Comparison of ENCODE assay signal across 8 cellular contexts in genomic region chr17:37701424-37702020, GRCh38. TPM values are rescaled to one million over a fixed set of nuclear protein-coding genes. Genes with fewer than 3 reads are reported as not detected.
DNase-seq lines count a peak whose midpoint lies in the region; ATAC-seq and TF ChIP-seq lines count a peak whose summit lies in the region.

No MANE protein-coding gene starts in this region.

- peak in 5 of 7 experiments; percentile 12 to 40 (median 23) for DNase-seq in CD8-positive, alpha-beta T cell
- DNase-seq in Karpas-422: peak; percentile 86
- peak; percentile 68 for DNase-seq in activated CD4-positive, alpha-beta memory T cell treated with anti-CD3 and anti-CD28 coated beads for 36 hours
- no peak for DNase-seq in prostate gland (ENCODE audit: low spot score)
- no peak for DNase-seq in NCI-H2081 treated with DMSO at 0.1 percent for 48 hours (lab: John Stamatoyannopoulos, UW)

- peaks cover 4% of the 10 kb centered on the region for H3K4me1 ChIP-seq in CD8-positive, alpha-beta T cell (ENCODE audit: insufficient read depth, low read length)
- H3K4me1 ChIP-seq in Karpas-422 (ENCODE audit: low read length) (peaks cover 5% of the 10 kb centered on the region; the same call in 1 of the 2 replicates), prostate gland (replicated peaks) (no peaks in the 10 kb centered on the region)

- no peaks in the 10 kb centered on the region for H3K79me2 ChIP-seq in Karpas-422 (ENCODE audit: low read length)

- H3K9me3 ChIP-seq in CD8-positive, alpha-beta T cell (ENCODE audit: low read length): no peaks in the 10 kb centered on the region
- H3K9me3 ChIP-seq in Karpas-422 (ENCODE audit: low read length): no peaks in the 10 kb centered on the region
- no peaks in the 10 kb centered on the region for H3K9me3 ChIP-seq in prostate gland

- no peaks in the 10 kb centered on the region for H3K36me3 Mint-ChIP-seq in CD8-positive, alpha-beta T cell
- no peaks in the 10 kb centered on the region for H3K36me3 Mint-ChIP-seq in activated CD4-positive, alpha-beta memory T cell treated with anti-CD3 and anti-CD28 coated beads for 36 hours

- peak overlapping the region; percentile 45; the same call in 1 of the 2 replicates for H2AFZ ChIP-seq in Karpas-422 (ENCODE audit: low read length)

- no peaks in the 10 kb centered on the region for H3K9me3 Mint-ChIP-seq in CD8-positive, alpha-beta T cell
- H3K9me3 Mint-ChIP-seq in activated CD4-positive, alpha-beta memory T cell treated with anti-CD3 and anti-CD28 coated beads for 36 hours: no peaks in the 10 kb centered on the region

- 42% methylated on average over 6 of the region's 6 CpGs for WGBS in prostate gland

- H3K4me1 Mint-ChIP-seq in CD8-positive, alpha-beta T cell (ENCODE audit: low read depth): peaks cover 10% of the 10 kb centered on the region
- peaks cover 13% of the 10 kb centered on the region for H3K4me1 Mint-ChIP-seq in activated CD4-positive, alpha-beta memory T cell treated with anti-CD3 and anti-CD28 coated beads for 36 hours (ENCODE audit: low read depth)

- H4K20me1 ChIP-seq in Karpas-422 (ENCODE audit: insufficient read depth, low read depth, low read length): no peaks in the 10 kb centered on the region

- H3K9me2 ChIP-seq in Karpas-422 (replicated peaks; ENCODE audit: insufficient read depth, low read length): no peaks in the 10 kb centered on the region

- peak overlapping the region; percentile 55 for H3K4me2 ChIP-seq in Karpas-422 (ENCODE audit: low read depth, low read length, poor library complexity, severe bottlenecking)

- H3K27me3 Mint-ChIP-seq in CD8-positive, alpha-beta T cell (ENCODE audit: low read depth): peaks cover 5% of the 10 kb centered on the region
- peaks cover 26% of the 10 kb centered on the region for H3K27me3 Mint-ChIP-seq in activated CD4-positive, alpha-beta memory T cell treated with anti-CD3 and anti-CD28 coated beads for 36 hours

- H3K27me3 ChIP-seq in CD8-positive, alpha-beta T cell (ENCODE audit: insufficient read depth, low read length): no peaks in the 10 kb centered on the region
- H3K27me3 ChIP-seq in Karpas-422 (ENCODE audit: low read length): no peaks in the 10 kb centered on the region
- no peaks in the 10 kb centered on the region for H3K27me3 ChIP-seq in prostate gland (replicated peaks; ENCODE audit: insufficient read depth)

- peak; percentile 42 for ATAC-seq in CD8-positive, alpha-beta T cell
- peak; percentile 64 for ATAC-seq in esophagus mucosa
- ATAC-seq in HG02938 (IDR thresholded peaks at IDR 0.05; ENCODE audit: unreplicated experiment): no peak
- ATAC-seq in HG03139 (IDR thresholded peaks at IDR 0.05; ENCODE audit: unreplicated experiment): no peak

- intact Hi-C loops in CD8-positive, alpha-beta T cell (cut with DNase I, micrococcal nuclease): loop anchor here (1.0 to 5.0 kb wide), 2 partner anchors 90 to 91 kb away; no protein-coding TSS in a partner anchor
- intact Hi-C loops in activated CD4-positive, alpha-beta memory T cell treated with anti-CD3 and anti-CD28 coated beads for 36 hours (cut with micrococcal nuclease): loop anchor here (1.0 to 5.0 kb wide), 3 partner anchors 41 to 90 kb away; no protein-coding TSS in a partner anchor
- intact Hi-C loops in prostate gland (cut with DNase I): no loop called here

- no peak overlapping the region for H3K27ac Mint-ChIP-seq in CD8-positive, alpha-beta T cell
- no peak overlapping the region for H3K27ac Mint-ChIP-seq in activated CD4-positive, alpha-beta memory T cell treated with anti-CD3 and anti-CD28 coated beads for 36 hours

- CTCF ChIA-PET in CD8-positive, alpha-beta T cell (lab: Charles Lee): interaction anchor here (0.6 to 1.5 kb wide), 4 partner anchors 33 to 121 kb away, joined by 3 to 8 read pairs (median 4); no protein-coding TSS in a partner anchor
- CTCF ChIA-PET in activated CD4-positive, alpha-beta memory T cell treated with anti-CD3 and anti-CD28 coated beads for 36 hours (lab: Charles Lee): interaction anchor here (0.9 to 4.5 kb wide), 7 partner anchors 8 to 114 kb away, joined by 3 to 50 read pairs (median 4); no protein-coding TSS in a partner anchor

- H3K4me3 Mint-ChIP-seq in CD8-positive, alpha-beta T cell: no peak overlapping the region
- no peak overlapping the region for H3K4me3 Mint-ChIP-seq in activated CD4-positive, alpha-beta memory T cell treated with anti-CD3 and anti-CD28 coated beads for 36 hours

- no peaks in the 10 kb centered on the region for H3K36me3 ChIP-seq in CD8-positive, alpha-beta T cell (ENCODE audit: insufficient read depth, low read length)
- H3K36me3 ChIP-seq in Karpas-422 (ENCODE audit: insufficient read depth, low read length): no peaks in the 10 kb centered on the region
- H3K36me3 ChIP-seq in prostate gland: no peaks in the 10 kb centered on the region

- H3K9ac ChIP-seq in Karpas-422 (ENCODE audit: low read length): peak overlapping the region; percentile 52

- no peak overlapping the region for H3K27ac ChIP-seq in CD8-positive, alpha-beta T cell (ENCODE audit: low read depth, low read length)
- H3K27ac ChIP-seq in Karpas-422 (ENCODE audit: low read length) (no peak overlapping the region), prostate gland (no peak overlapping the region)

- POLR2A ChIA-PET in CD8-positive, alpha-beta T cell (lab: Charles Lee): no interaction called here
- POLR2A ChIA-PET in activated CD4-positive, alpha-beta memory T cell treated with anti-CD3 and anti-CD28 coated beads for 36 hours (lab: Charles Lee): no interaction called here

- peak; percentile 53 for TF ChIP-seq CTCF in CD8-positive, alpha-beta T cell (IDR thresholded peaks at IDR 0.05)
- peak in 3 of 4 experiments; percentile 54 to 66 (median 61) for TF ChIP-seq CTCF in prostate gland (IDR thresholded peaks at IDR 0.05)

- TF ChIP-seq POLR2A in prostate gland (IDR thresholded peaks at IDR 0.05): no peak

- no peak overlapping the region for H3K4me3 ChIP-seq in CD8-positive, alpha-beta T cell (ENCODE audit: low read depth, low read length)
- H3K4me3 ChIP-seq in Karpas-422 (ENCODE audit: low read length) (peak overlapping the region; percentile 37; the same call in 1 of the 2 replicates), prostate gland (no peak overlapping the region)

RNA-seq across cellular contexts. Expression of gene HNF1B, which starts 43.3 kb away (rescaled TPM):
- total RNA-seq in CD8-positive, alpha-beta T cell: not detected
- not detected in 2 replicates for total RNA-seq in Karpas-422 (2014; rRNA removed; shearing (Covaris generic); ENCODE audit: low replicate concordance)
- not detected for total RNA-seq in activated CD4-positive, alpha-beta memory T cell treated with anti-CD3 and anti-CD28 coated beads for 36 hours
- total RNA-seq in esophagus mucosa (not detected), prostate gland (1 to 10 TPM; 2.7 to 7.0 TPM)

RNA-seq across cellular contexts. Expression of gene DDX52, which starts 58.3 kb away (rescaled TPM):
- 10 to 100 TPM; 33.6 to 35.1 TPM for total RNA-seq in CD8-positive, alpha-beta T cell
- total RNA-seq in Karpas-422 (2014; rRNA removed; shearing (Covaris generic); ENCODE audit: low replicate concordance): 24.1 and 40.8 TPM in 2 replicates
- 10 to 100 TPM; 24.9 to 26.2 TPM for total RNA-seq in activated CD4-positive, alpha-beta memory T cell treated with anti-CD3 and anti-CD28 coated beads for 36 hours
- total RNA-seq in esophagus mucosa (20.6 TPM), prostate gland (10 to 100 TPM; 14.8 to 17.5 TPM)

Comparison
In these comparisons a context has a peak if more than half of its experiments do, and no peak if none do; other contexts are left out.
1. ATAC-seq: peak in CD8-positive, alpha-beta T cell (single experiment) and esophagus mucosa (single experiment); none in HG02938 (single experiment) and HG03139 (single experiment).
2. DNase-seq: peak in CD8-positive, alpha-beta T cell (5 of 7), Karpas-422 (single experiment) and activated CD4-positive, alpha-beta memory T cell treated with anti-CD3 and anti-CD28 coated beads for 36 hours (single experiment); none in prostate gland (single experiment) and NCI-H2081 treated with DMSO at 0.1 percent for 48 hours (single experiment).